ENCODE assay signal across 13 cellular contexts in the genomic region with DNA sequence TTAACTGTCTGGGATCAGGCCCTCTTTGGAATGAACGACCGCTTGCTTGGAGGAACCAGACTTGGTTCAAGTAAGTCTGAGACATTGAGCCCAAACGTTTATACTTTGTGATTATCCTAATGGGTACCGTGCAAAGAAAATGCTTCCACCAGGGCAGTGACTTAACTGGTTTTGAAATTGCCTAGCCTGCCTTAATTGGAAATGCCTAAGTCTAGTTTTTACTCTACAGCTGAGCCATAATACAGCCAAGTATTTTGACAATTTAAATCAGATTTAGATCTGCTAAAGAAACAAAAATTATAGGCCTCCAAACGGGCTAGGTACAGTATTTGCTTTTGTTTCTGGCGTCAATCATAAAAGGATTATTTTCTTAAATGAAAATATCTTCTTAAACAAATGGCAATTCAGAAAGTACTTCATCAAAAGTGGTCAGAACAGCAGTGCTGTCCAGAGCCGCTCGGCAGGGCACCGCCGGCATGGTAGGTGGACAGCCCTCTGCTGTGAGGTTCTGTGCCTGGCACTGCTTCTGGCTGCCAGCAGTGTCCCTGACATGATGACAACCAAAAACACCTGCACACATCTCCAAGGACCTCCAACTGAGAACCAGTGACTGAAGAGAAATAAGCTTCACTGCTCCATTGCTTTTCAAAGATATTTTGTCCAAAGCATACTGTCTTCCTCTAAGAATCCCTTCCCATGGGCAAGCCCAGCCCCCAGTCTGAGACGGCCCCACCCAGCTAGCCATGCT. TPM values are rescaled to one million over a fixed set of nuclear protein-coding genes. Genes with fewer than 3 reads are reported as not detected.
DNase-seq lines count a peak whose midpoint lies in the region; TF ChIP-seq lines count a peak whose summit lies in the region.
"Had no signal": no experiment of that assay in that cellular context is flagged by ENCODE, and none has a peak within 500 bp of the region (broad histone marks: within the 10 kb centered on the region; RNA-seq: fewer than 3 reads in every experiment).

No MANE protein-coding gene starts in this region.

- peaks cover 3% of the 10 kb centered on the region for H3K27me3 Mint-ChIP-seq in brain
- H3K27me3 Mint-ChIP-seq in nephron (ENCODE audit: low read depth) = no peaks in the 10 kb centered on the region

- no peak overlapping the region for H3K4me3 ChIP-seq in brain microvascular endothelial cell (ENCODE audit: low read depth, low read length)
- H3K4me3 ChIP-seq: dorsolateral prefrontal cortex had no signal

- H3K27ac ChIP-seq in brain microvascular endothelial cell = no peak overlapping the region
- H3K27ac ChIP-seq in caudate nucleus (ENCODE audit: low read depth, low read length) = no peak overlapping the region
- H3K27ac ChIP-seq: 22Rv1 had no signal

- no peaks in the 10 kb centered on the region for H3K27me3 ChIP-seq in brain microvascular endothelial cell (replicated peaks)

- peaks cover 38% of the 10 kb centered on the region for H3K36me3 ChIP-seq in brain microvascular endothelial cell (replicated peaks)

- H3K27ac Mint-ChIP-seq in brain (peak overlapping the region; percentile 69 to 93 (median 85)), nephron (peak overlapping the region; percentile 41 to 77 (median 43))

- peaks cover 52% of the 10 kb centered on the region for H3K36me3 Mint-ChIP-seq in brain
- peaks cover 35% of the 10 kb centered on the region for H3K36me3 Mint-ChIP-seq in nephron (ENCODE audit: low read depth)

- TF ChIP-seq CTCF in brain (conservative IDR thresholded peaks at IDR 0.05) = no peak
- TF ChIP-seq CTCF in nephron (IDR thresholded peaks at IDR 0.05; ENCODE audit: unreplicated experiment in 3 of 3) = no peak
- TF ChIP-seq CTCF in brain microvascular endothelial cell (IDR thresholded peaks at IDR 0.05; ENCODE audit: low read depth, low read length, missing control alignments) = no peak

- DNase-seq in NCI-H345 (lab: John Stamatoyannopoulos, UW) (peak; percentile 33), NCI-H345 treated with DMSO at 0.1 percent for 48 hours (lab: John Stamatoyannopoulos, UW; ENCODE audit: unreplicated experiment) (no peak), OCI-M1 (lab: John Stamatoyannopoulos, UW) (peak; percentile 56), brain microvascular endothelial cell (no peak), caudate nucleus (lab: John Stamatoyannopoulos, UW) (no peak)
- DNase-seq in NK-92 treated with Interleukin-12 subunit alpha and Interleukin-12 subunit beta, amount 100 ng/mL, for 24 hours (lab: John Stamatoyannopoulos, UW) = no peak
- DNase-seq: Karpas-422; NCI-H2081; stimulated activated CD4-positive, alpha-beta T cell treated with anti-CD3 and anti-CD28 coated beads, Interleukin-4, amount 100 ng/mL, for 4 hours had no signal

- H3K9me3 Mint-ChIP-seq in brain = no peaks in the 10 kb centered on the region
- no peaks in the 10 kb centered on the region for H3K9me3 Mint-ChIP-seq in nephron

- H3K4me3 Mint-ChIP-seq in brain (no peak overlapping the region), nephron (no peak overlapping the region)

- H3K4me1 Mint-ChIP-seq in brain (peaks cover 64% of the 10 kb centered on the region), nephron (peaks cover 35% of the 10 kb centered on the region)

- in situ Hi-C loops in brain microvascular endothelial cell (cut with HindIII; ENCODE audit: low pct_ligation_motif_present, low sequenced_read_pairs) = no loop called here

RNA-seq across cellular contexts. Expression of gene EZR, which starts 55.6 kb away (rescaled TPM):
- polyA plus RNA-seq in brain (ENCODE audit: insufficient read depth, low read depth, low replicate concordance) = 317 TPM

Comparison
In these comparisons a context has a peak if more than half of its experiments do, and no peak if none do; other contexts are left out.
1. DNase-seq: peak in NCI-H345 (single experiment) and OCI-M1 (single experiment); none in NCI-H345 treated with DMSO at 0.1 percent for 48 hours (single experiment), brain microvascular endothelial cell (single experiment), caudate nucleus (0 of 61) and NK-92 treated with Interleukin-12 subunit alpha and Interleukin-12 subunit beta, amount 100 ng/mL, for 24 hours (single experiment).